In genomic region chr6:158674342-158674969, GRCh38 we compare ENCODE assay signal across 21 cellular contexts. TPM values are rescaled to one million over a fixed set of nuclear protein-coding genes. Genes with fewer than 3 reads are reported as not detected.
A peak's percentile ranks its signal among the peaks of the same experiment; 100 is the strongest.
DNase-seq lines count a peak whose midpoint lies in the region; ATAC-seq, FAIRE-seq and TF ChIP-seq lines count a peak whose summit lies in the region.
"Had no signal": no experiment of that assay in that cellular context is flagged by ENCODE, and none has a peak within 500 bp of the region (broad histone marks: within the 10 kb centered on the region; RNA-seq: fewer than 3 reads in every experiment).

No MANE protein-coding gene starts in this region.

- no peak for TF ChIP-seq RAD21 in HepG2 (CRISPR knock-in tag; IDR thresholded peaks at IDR 0.05)

- H3K27me3 ChIP-seq in HepG2 (ENCODE audit: control insufficient read depth in 1 of 2, insufficient read depth in 2 of 2, low read length in 2 of 2) (peaks cover 0 to 16% of the 10 kb centered on the region in 2 experiments; a peak in 2 of 5 replicates), thyroid gland (no peaks in the 10 kb centered on the region)

- H3K27me3 Mint-ChIP-seq in T-helper 17 cell, result no peaks in the 10 kb centered on the region
- peaks cover 10% of the 10 kb centered on the region for H3K27me3 Mint-ChIP-seq in nephron progenitor cell (ENCODE audit: low read depth, poor library complexity)
- H3K27me3 Mint-ChIP-seq: IgD-negative memory B cell had no signal

- 51% methylated on average over 14 of the region's 14 CpGs for WGBS in HepG2 (ENCODE audit: low lambda C conversion rate)
- WGBS in thyroid gland, 2 donors, result 92 to 95% methylated on average over 14 of the region's 14 CpGs

- H3K36me3 ChIP-seq in HepG2 (replicated peaks in 1 of 2; ENCODE audit: control insufficient read depth in 1 of 2, insufficient read depth in 2 of 2, low read length in 2 of 2), result no peaks in the 10 kb centered on the region
- H3K36me3 ChIP-seq in thyroid gland, result no peaks in the 10 kb centered on the region

- no peak overlapping the region for H3K27ac ChIP-seq in HepG2 (ENCODE audit: extremely low read length, insufficient read depth, low read length)
- H3K27ac ChIP-seq in thyroid gland, result peak overlapping the region; percentile 55 to 79 (median 64)
- H3K27ac ChIP-seq: 22Rv1 had no signal

- H3K9me3 ChIP-seq in T-helper 17 cell (ENCODE audit: control insufficient read depth, low read length, poor library complexity, severe bottlenecking), result no peaks in the 10 kb centered on the region
- no peaks in the 10 kb centered on the region for H3K9me3 ChIP-seq in HepG2 (ENCODE audit: low read length)
- H3K9me3 ChIP-seq in thyroid gland, result no peaks in the 10 kb centered on the region

- no peaks in the 10 kb centered on the region for H3K4me1 ChIP-seq in HepG2 (ENCODE audit: insufficient read depth, low read length)
- peaks cover 32 to 39% of the 10 kb centered on the region in 2 donors for H3K4me1 ChIP-seq in thyroid gland

- TF ChIP-seq CTCF in HepG2 (CRISPR knock-in tag; IDR thresholded peaks at IDR 0.05) (no peak), thyroid gland (IDR thresholded peaks at IDR 0.05) (no peak), nephron progenitor cell (IDR thresholded peaks at IDR 0.05) (no peak)

- H3K36me3 Mint-ChIP-seq in T-helper 17 cell (ENCODE audit: low read depth), result peaks cover 10% of the 10 kb centered on the region
- H3K36me3 Mint-ChIP-seq in nephron progenitor cell (ENCODE audit: low read depth), result no peaks in the 10 kb centered on the region

- ATAC-seq in T-helper 17 cell (no peak), HepG2 (peak; percentile 33; the same call in 2 of the 3 replicates)

- H3K27ac Mint-ChIP-seq in T-helper 17 cell (peak overlapping the region; percentile 43), nephron progenitor cell (no peak overlapping the region)
- H3K27ac Mint-ChIP-seq: IgD-negative memory B cell had no signal

- TF ChIP-seq POLR2A in HepG2 (IDR thresholded peaks at IDR 0.05; ENCODE audit: insufficient read depth in 1 of 2, low read depth in 2 of 2, low read length in 2 of 2) (no peak), thyroid gland (IDR thresholded peaks at IDR 0.05) (no peak), GM12891 (IDR thresholded peaks at IDR 0.05; ENCODE audit: low read depth, low read length) (no peak)

- no peaks in the 10 kb centered on the region for H3K79me2 ChIP-seq in HepG2 (ENCODE audit: insufficient read depth, low read length)

- BruUV-seq in HepG2 (replicated peaks; lab: Mats Ljungman, UMichigan), result no TSS peak

- CTCF ChIA-PET in HepG2 (lab: Yijun Ruan, JAX; ENCODE audit: low intra/inter-chr PET ratio, low total read pairs), result no interaction called here

- no peak overlapping the region for H2AFZ ChIP-seq in HepG2 (ENCODE audit: low read length)

- no peaks in the 10 kb centered on the region for H4K20me1 ChIP-seq in HepG2 (ENCODE audit: insufficient read depth, low read length)

- POLR2A ChIA-PET in HepG2 (lab: Yijun Ruan, JAX), result no interaction called here

- DNase-seq in activated CD8-positive, alpha-beta memory T cell treated with anti-CD3 and anti-CD28 coated beads for 24 hours, result peak; percentile 30
- no peak for DNase-seq in activated CD8-positive, alpha-beta memory T cell treated with anti-CD3 and anti-CD28 coated beads, Interleukin-2, amount 50 U/mL, for 4 hours
- DNase-seq in T-helper 17 cell (no peak), HepG2 (ENCODE audit: low spot score) (no peak), thyroid gland (no peak), SW480 (ENCODE audit: low spot score) (no peak), nephron progenitor cell (no peak), GM12891 (ENCODE audit: insufficient read length, low spot score) (no peak)
- DNase-seq: AML-193, DND-41, H9, MM.1S, NCI-H1092 treated with DMSO at 0.1 percent for 48 hours, NCI-H146, NCI-H2081 treated with DMSO at 0.1 percent for 48 hours, NCI-H510A treated with DMSO at 0.1 percent for 48 hours, SHP77 had no signal

- no peak for FAIRE-seq in HepG2 (lab: Jason Lieb, UNC)
- FAIRE-seq in GM12891 (lab: Jason Lieb, UNC), result no peak
- FAIRE-seq: HTR-8/SVneo had no signal

- intact Hi-C loops in HepG2 (cut with micrococcal nuclease; ENCODE audit: unreplicated experiment) (no loop called here), thyroid gland (cut with DNase I) (no loop called here)

- H3K4me1 Mint-ChIP-seq in T-helper 17 cell (peaks cover 2% of the 10 kb centered on the region), nephron progenitor cell (peaks cover 3% of the 10 kb centered on the region)
- H3K4me1 Mint-ChIP-seq: IgD-negative memory B cell had no signal

- no peak overlapping the region for H3K4me3 ChIP-seq in HepG2 (replicated peaks in 1 of 3; ENCODE audit: insufficient read depth in 1 of 3, low read depth in 2 of 3, low read length in 3 of 3)
- no peak overlapping the region for H3K4me3 ChIP-seq in thyroid gland (replicated peaks in 1 of 3)

- in situ Hi-C loops in HepG2 (cut with HindIII; ENCODE audit: extremely low pct_ligation_motif_present, low pct_unique_long_range_greater_than_20kb), result no loop called here

- TF ChIP-seq EP300 in HepG2 (IDR thresholded peaks at IDR 0.05; ENCODE audit: low read depth in 2 of 2, low read length in 2 of 2), result no peak
- TF ChIP-seq EP300 in HepG2 (CRISPR knock-in tag; IDR thresholded peaks at IDR 0.05; ENCODE audit: borderline replicate concordance), result no peak

- peak overlapping the region; percentile 63 for H3K4me3 Mint-ChIP-seq in T-helper 17 cell
- no peak overlapping the region for H3K4me3 Mint-ChIP-seq in nephron progenitor cell
- H3K4me3 Mint-ChIP-seq: CD14-positive monocyte, H9, IgD-negative memory B cell had no signal

- H3K9ac ChIP-seq in HepG2 (ENCODE audit: insufficient read depth, low read depth, low read length), result no peak overlapping the region

- H3K4me2 ChIP-seq in HepG2 (ENCODE audit: low read depth, low read length), result no peak overlapping the region

- peaks cover 5% of the 10 kb centered on the region for H3K9me3 Mint-ChIP-seq in nephron progenitor cell
- H3K9me3 Mint-ChIP-seq: H9, IgD-negative memory B cell had no signal

TF ChIP-seq in HepG2, 621 proteins besides CTCF, POLR2A, EP300 and RAD21 (continues in another document):
- TF ChIP-seq ZNF749 (CRISPR knock-in tag; IDR thresholded peaks at IDR 0.05; ENCODE audit: borderline replicate concordance), result no peak

TF ChIP-seq in GM12891, 5 proteins besides CTCF, POLR2A, EP300 and RAD21 (continues in another document):
- no peak for TF ChIP-seq PAX5 (IDR thresholded peaks at IDR 0.05; ENCODE audit: insufficient read depth, low read length, severe bottlenecking)

RNA-seq across cellular contexts. Expression of gene SYTL3, which starts 24.6 kb away (rescaled TPM):
- total RNA-seq in T-helper 17 cell (10 to 100 TPM; 28.9 to 36.1 TPM), HepG2 (2016; rRNA removed; fragmentation: Illumina TruSeq; extraction: Trizol) (0.11 and 0.17 TPM in 2 replicates), thyroid gland (10 to 100 TPM; 16.9 to 33.0 (median 24.4) TPM)
- total RNA-seq in HepG2 (2016; cell fraction: cytosol; rRNA removed; fragmentation: Illumina TruSeq; extraction: Trizol; ENCODE audit: low read depth), result 0.20 and 0.26 TPM in 2 replicates
- 0.19 and 0.25 TPM in 2 replicates for total RNA-seq in HepG2 (2016; cell fraction: insoluble cytoplasmic fraction; rRNA removed; fragmentation: Illumina TruSeq; extraction: Trizol)
- 0.14 and 0.15 TPM in 2 replicates for total RNA-seq in HepG2 (2016; cell fraction: membrane; rRNA removed; fragmentation: Illumina TruSeq; extraction: Trizol)
- total RNA-seq in HepG2 (2016; cell fraction: nucleus; rRNA removed; fragmentation: Illumina TruSeq; extraction: Trizol), result 0.37 and 0.50 TPM in 2 replicates
- polyA plus RNA-seq in HepG2 (2011; rRNA removed), result 0.21 and 0.28 TPM in 2 replicates
- polyA plus RNA-seq in HepG2 (2011; cell fraction: cytosol; rRNA removed), result 0.12 and 0.15 TPM in 2 replicates
- 0.59 and 0.64 TPM in 2 replicates for polyA plus RNA-seq in HepG2 (2011; cell fraction: nucleus; rRNA removed)
- 0.21 and 0.44 TPM in 2 replicates for polyA plus RNA-seq in HepG2 (2012)
- polyA plus RNA-seq in HepG2 (2016; cell fraction: cytosol; fragmentation: Illumina TruSeq; extraction: Trizol; ENCODE audit: low read depth), result 0.16 and 0.17 TPM in 2 replicates
- 0.10 and 0.34 TPM in 2 replicates for polyA plus RNA-seq in HepG2 (2016; cell fraction: insoluble cytoplasmic fraction; fragmentation: Illumina TruSeq; extraction: Trizol; ENCODE audit: low read depth)
- 0.07 and 0.15 TPM in 2 replicates for polyA plus RNA-seq in HepG2 (2016; cell fraction: membrane; fragmentation: Illumina TruSeq; extraction: Trizol; ENCODE audit: low read depth)
- 0.22 and 0.72 TPM in 2 replicates for polyA plus RNA-seq in HepG2 (2016; cell fraction: nucleus; fragmentation: Illumina TruSeq; extraction: Trizol; ENCODE audit: insufficient read depth, low read depth)
- polyA minus RNA-seq in HepG2 (2011; rRNA and poly(A)+ RNA removed; ENCODE audit: low replicate concordance), result 0.28 TPM in 1 of 2 replicates, not detected in the other
- polyA minus RNA-seq in HepG2 (2011; cell fraction: cytosol; rRNA and poly(A)+ RNA removed), result not detected in 2 replicates
- 0.64 and 0.87 TPM in 2 replicates for polyA minus RNA-seq in HepG2 (2011; cell fraction: nucleus; rRNA and poly(A)+ RNA removed)
- polyA plus RNA-seq in GM12891 (2012; ENCODE audit: low read depth, missing spikeins), result 2.1 TPM

RNA-seq across cellular contexts. Expression of gene DYNLT1, which starts 29.9 kb away (rescaled TPM):
- 100 to 1,000 TPM in 1 of 2 donors, 10 to 100 TPM in 1; 87.2 to 107 TPM for total RNA-seq in T-helper 17 cell
- 108 and 144 TPM in 2 replicates for total RNA-seq in HepG2 (2016; rRNA removed; fragmentation: Illumina TruSeq; extraction: Trizol)
- total RNA-seq in HepG2 (2016; cell fraction: cytosol; rRNA removed; fragmentation: Illumina TruSeq; extraction: Trizol; ENCODE audit: low read depth), result 61.3 and 63.2 TPM in 2 replicates
- 106 and 153 TPM in 2 replicates for total RNA-seq in HepG2 (2016; cell fraction: insoluble cytoplasmic fraction; rRNA removed; fragmentation: Illumina TruSeq; extraction: Trizol)
- total RNA-seq in HepG2 (2016; cell fraction: membrane; rRNA removed; fragmentation: Illumina TruSeq; extraction: Trizol), result 66.8 and 68.4 TPM in 2 replicates
- total RNA-seq in HepG2 (2016; cell fraction: nucleus; rRNA removed; fragmentation: Illumina TruSeq; extraction: Trizol), result 46.1 and 46.5 TPM in 2 replicates
- polyA plus RNA-seq in HepG2 (2011; rRNA removed), result 152 and 171 TPM in 2 replicates
- 96.9 and 144 TPM in 2 replicates for polyA plus RNA-seq in HepG2 (2011; cell fraction: cytosol; rRNA removed)
- 55.7 and 80.2 TPM in 2 replicates for polyA plus RNA-seq in HepG2 (2011; cell fraction: nucleus; rRNA removed)
- polyA plus RNA-seq in HepG2 (2012), result 121 and 122 TPM in 2 replicates
- polyA plus RNA-seq in HepG2 (2016; cell fraction: cytosol; fragmentation: Illumina TruSeq; extraction: Trizol; ENCODE audit: low read depth), result 51.0 and 56.6 TPM in 2 replicates
- 155 and 168 TPM in 2 replicates for polyA plus RNA-seq in HepG2 (2016; cell fraction: insoluble cytoplasmic fraction; fragmentation: Illumina TruSeq; extraction: Trizol; ENCODE audit: low read depth)
- 61.5 and 63.6 TPM in 2 replicates for polyA plus RNA-seq in HepG2 (2016; cell fraction: membrane; fragmentation: Illumina TruSeq; extraction: Trizol; ENCODE audit: low read depth)
- polyA plus RNA-seq in HepG2 (2016; cell fraction: nucleus; fragmentation: Illumina TruSeq; extraction: Trizol; ENCODE audit: insufficient read depth, low read depth), result 102 and 103 TPM in 2 replicates
- polyA minus RNA-seq in HepG2 (2011; rRNA and poly(A)+ RNA removed; ENCODE audit: low replicate concordance), result 81.1 TPM in 2 replicates
- polyA minus RNA-seq in HepG2 (2011; cell fraction: cytosol; rRNA and poly(A)+ RNA removed), result 19.5 and 25.9 TPM in 2 replicates
- polyA minus RNA-seq in HepG2 (2011; cell fraction: nucleus; rRNA and poly(A)+ RNA removed), result 19.4 and 32.6 TPM in 2 replicates
- total RNA-seq in thyroid gland, result 100 to 1,000 TPM in 2 of 4 donors, 10 to 100 TPM in 2; 76.6 to 113 (median 93.4) TPM
- 45.0 TPM for polyA plus RNA-seq in GM12891 (2012; ENCODE audit: low read depth, missing spikeins)

Comparison
In these comparisons a context has a peak if more than half of its experiments do, and no peak if none do; other contexts are left out.
1. RNA of gene SYTL3, which starts 24.6 kb away (total RNA-seq): 28.9 to 36.1 TPM in T-helper 17 cell and 16.9 to 33.0 TPM in thyroid gland; 0.11 to 0.50 TPM in HepG2; every median in the first group is over 10 times any median in the second.